Comparison of ENCODE assay signal across 9 cellular contexts in genomic region chr1:41662656-41663437, GRCh38.
DNase-seq lines count a peak whose midpoint lies in the region; ATAC-seq, FAIRE-seq and TF ChIP-seq lines count a peak whose summit lies in the region.
"Had no signal": no experiment of that assay in that cellular context is flagged by ENCODE, and none has a peak within 500 bp of the region (broad histone marks: within the 10 kb centered on the region; RNA-seq: fewer than 3 reads in every experiment).

No MANE protein-coding gene starts in this region.

- 6% methylated on average over 22 of the region's 41 CpGs for WGBS in prostate gland

- no peaks in the 10 kb centered on the region for H3K4me1 ChIP-seq in prostate gland (replicated peaks)

- peak overlapping the region; percentile 56 to 59 for H3K4me3 ChIP-seq in prostate gland

- peaks cover 84% of the 10 kb centered on the region for H3K4me1 Mint-ChIP-seq in activated naive CD4-positive, alpha-beta T cell treated with anti-CD3 and anti-CD28 coated beads, Interleukin-2, amount 10 ng/mL, durations not matched to agents 7 days and 5 days

- H3K27ac Mint-ChIP-seq in activated naive CD4-positive, alpha-beta T cell treated with anti-CD3 and anti-CD28 coated beads, Interleukin-2, amount 10 ng/mL, durations not matched to agents 7 days and 5 days: peak overlapping the region; percentile 52

- peak; percentile 43 to 65 for ATAC-seq in left cardiac atrium

- H3K27ac ChIP-seq in prostate gland: peak overlapping the region; percentile 84 to 87

- H3K9me3 Mint-ChIP-seq in activated naive CD4-positive, alpha-beta T cell treated with anti-CD3 and anti-CD28 coated beads, Interleukin-2, amount 10 ng/mL, durations not matched to agents 7 days and 5 days: no peaks in the 10 kb centered on the region

- CTCF ChIA-PET in activated naive CD4-positive, alpha-beta T cell treated with anti-CD3 and anti-CD28 coated beads, Interleukin-2, amount 10 ng/mL, durations not matched to agents 7 days and 5 days (lab: Charles Lee): interaction anchor here (0.9 to 1.3 kb wide), 2 partner anchors 10 to 89 kb away, joined by 3 to 5 read pairs; no protein-coding TSS in a partner anchor

- no peaks in the 10 kb centered on the region for H3K27me3 ChIP-seq in prostate gland (replicated peaks; ENCODE audit: insufficient read depth)

- no peaks in the 10 kb centered on the region for H3K9me3 ChIP-seq in prostate gland

- peaks cover 15% of the 10 kb centered on the region for H3K36me3 Mint-ChIP-seq in activated naive CD4-positive, alpha-beta T cell treated with anti-CD3 and anti-CD28 coated beads, Interleukin-2, amount 10 ng/mL, durations not matched to agents 7 days and 5 days

- peak overlapping the region; percentile 40 for H3K4me3 Mint-ChIP-seq in activated naive CD4-positive, alpha-beta T cell treated with anti-CD3 and anti-CD28 coated beads, Interleukin-2, amount 10 ng/mL, durations not matched to agents 7 days and 5 days

- intact Hi-C loops in left cardiac atrium (cut with DNase I) (loop anchor here in 1 of 2 donors (10.0 kb wide), 1 partner anchor 88 kb away; no protein-coding TSS in a partner anchor), prostate gland (cut with DNase I) (loop anchor here (5.0 kb wide), 1 partner anchor 374 kb away; no protein-coding TSS in a partner anchor)

- TF ChIP-seq POLR2A in GM12891 (IDR thresholded peaks at IDR 0.05; ENCODE audit: low read depth, low read length) (no peak), H54 (IDR thresholded peaks at IDR 0.05; ENCODE audit: low read depth, low read length) (peak; percentile 13; the same call in 1 of the 2 replicates), prostate gland (IDR thresholded peaks at IDR 0.05) (no peak)

- H3K36me3 ChIP-seq in prostate gland: no peaks in the 10 kb centered on the region

- FAIRE-seq in GM12891 (lab: Jason Lieb, UNC): peak; percentile 20
- no peak for FAIRE-seq in H54 (lab: Jason Lieb, UNC)
- FAIRE-seq: endometrium had no signal

- no peaks in the 10 kb centered on the region for H3K27me3 Mint-ChIP-seq in activated naive CD4-positive, alpha-beta T cell treated with anti-CD3 and anti-CD28 coated beads, Interleukin-2, amount 10 ng/mL, durations not matched to agents 7 days and 5 days

- DNase-seq in GM12891 (ENCODE audit: insufficient read length, low spot score) (peak; percentile 49), H54 (ENCODE audit: insufficient read length, low spot score) (peak; percentile 96), NCI-H345 (lab: John Stamatoyannopoulos, UW) (peak; percentile 41), left cardiac atrium (peak; percentile 78), prostate gland (ENCODE audit: low spot score) (peak; percentile 63), HUDEP-2 (lab: John Stamatoyannopoulos, UW; ENCODE audit: unreplicated experiment in 76 of 76) (no peak), KG1 (lab: John Stamatoyannopoulos, UW) (no peak)
- DNase-seq in activated naive CD4-positive, alpha-beta T cell treated with anti-CD3 and anti-CD28 coated beads, Interleukin-2, amount 10 ng/mL, durations not matched to agents 7 days and 5 days: no peak

- TF ChIP-seq CTCF in prostate gland (IDR thresholded peaks at IDR 0.05): peak in 1 of 4 experiments; percentile 2

TF ChIP-seq in GM12891, 5 proteins besides CTCF, POLR2A, EP300 and RAD21:
- TF ChIP-seq SPI1 (IDR thresholded peaks at IDR 0.05; ENCODE audit: low read depth, low read length): no peak
- TF ChIP-seq POLR2AphosphoS5 (IDR thresholded peaks at IDR 0.05; ENCODE audit: low read depth, low read length): no peak
- no peak for TF ChIP-seq POU2F2 (IDR thresholded peaks at IDR 0.05; ENCODE audit: low read depth, low read length)
- TF ChIP-seq TAF1 (IDR thresholded peaks at IDR 0.05; ENCODE audit: low read depth, low read length): no peak
- no peak for TF ChIP-seq PAX5 (IDR thresholded peaks at IDR 0.05; ENCODE audit: insufficient read depth, low read length, severe bottlenecking)
TF ChIP-seq in GM12891: peak in this region for 0.

Comparison
In these comparisons a context has a peak if more than half of its experiments do, and no peak if none do; other contexts are left out.
1. DNase-seq: peak in GM12891 (single experiment), H54 (single experiment), NCI-H345 (single experiment), left cardiac atrium (single experiment) and prostate gland (single experiment); none in activated naive CD4-positive, alpha-beta T cell treated with anti-CD3 and anti-CD28 coated beads, Interleukin-2, amount 10 ng/mL, durations not matched to agents 7 days and 5 days (single experiment), HUDEP-2 (0 of 76) and KG1 (single experiment).